Comparison of ENCODE assay signal across 1 cellular context in the genomic region with DNA sequence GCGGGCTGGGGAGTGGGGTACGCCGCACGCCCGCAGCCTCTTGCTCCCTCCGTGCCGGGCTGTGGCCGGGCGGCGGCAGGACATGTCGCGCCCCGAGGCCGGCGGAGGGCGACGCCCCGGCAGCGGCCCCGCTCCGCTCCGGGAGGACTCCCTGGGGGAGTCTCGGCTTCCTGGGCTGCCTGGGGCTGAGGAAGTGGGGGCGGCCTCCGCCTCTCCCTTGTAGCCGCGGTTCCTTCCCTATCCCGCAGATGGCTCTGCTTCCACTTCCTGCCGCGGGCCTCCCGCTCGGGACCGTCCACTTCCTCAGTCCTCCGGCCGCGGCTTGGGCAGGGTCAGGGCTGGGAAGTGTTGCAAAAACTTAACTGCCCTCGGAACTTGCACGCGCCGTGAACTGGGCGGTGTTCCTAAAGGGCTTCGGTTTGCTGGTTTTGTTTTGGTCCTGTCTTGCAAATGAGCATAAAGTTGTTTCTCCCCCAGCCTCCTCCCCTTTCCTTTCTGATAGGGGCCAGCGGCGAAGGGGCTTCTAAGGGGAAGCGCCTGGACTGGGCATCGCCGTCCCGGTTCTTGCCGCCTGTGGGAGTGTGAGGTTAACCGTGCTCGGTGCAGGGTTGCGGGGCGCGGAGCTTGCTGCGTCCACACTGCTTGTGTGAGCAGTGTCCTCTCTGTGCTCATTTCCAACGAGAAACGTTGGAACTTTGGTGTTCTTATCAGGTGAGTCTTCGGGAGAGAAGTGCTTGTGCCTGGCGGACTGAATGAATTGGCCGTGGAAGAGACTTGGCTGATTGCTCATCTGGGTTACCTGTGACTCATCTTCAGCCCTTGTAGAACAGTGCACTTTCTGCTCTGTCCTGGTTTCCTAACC.
TF ChIP-seq lines count a peak whose summit lies in the region.

No MANE protein-coding gene starts in this region.

TF ChIP-seq in K562, 482 proteins besides CTCF, POLR2A, EP300 and RAD21 (continued from another document):
- TF ChIP-seq, protein P1, sequence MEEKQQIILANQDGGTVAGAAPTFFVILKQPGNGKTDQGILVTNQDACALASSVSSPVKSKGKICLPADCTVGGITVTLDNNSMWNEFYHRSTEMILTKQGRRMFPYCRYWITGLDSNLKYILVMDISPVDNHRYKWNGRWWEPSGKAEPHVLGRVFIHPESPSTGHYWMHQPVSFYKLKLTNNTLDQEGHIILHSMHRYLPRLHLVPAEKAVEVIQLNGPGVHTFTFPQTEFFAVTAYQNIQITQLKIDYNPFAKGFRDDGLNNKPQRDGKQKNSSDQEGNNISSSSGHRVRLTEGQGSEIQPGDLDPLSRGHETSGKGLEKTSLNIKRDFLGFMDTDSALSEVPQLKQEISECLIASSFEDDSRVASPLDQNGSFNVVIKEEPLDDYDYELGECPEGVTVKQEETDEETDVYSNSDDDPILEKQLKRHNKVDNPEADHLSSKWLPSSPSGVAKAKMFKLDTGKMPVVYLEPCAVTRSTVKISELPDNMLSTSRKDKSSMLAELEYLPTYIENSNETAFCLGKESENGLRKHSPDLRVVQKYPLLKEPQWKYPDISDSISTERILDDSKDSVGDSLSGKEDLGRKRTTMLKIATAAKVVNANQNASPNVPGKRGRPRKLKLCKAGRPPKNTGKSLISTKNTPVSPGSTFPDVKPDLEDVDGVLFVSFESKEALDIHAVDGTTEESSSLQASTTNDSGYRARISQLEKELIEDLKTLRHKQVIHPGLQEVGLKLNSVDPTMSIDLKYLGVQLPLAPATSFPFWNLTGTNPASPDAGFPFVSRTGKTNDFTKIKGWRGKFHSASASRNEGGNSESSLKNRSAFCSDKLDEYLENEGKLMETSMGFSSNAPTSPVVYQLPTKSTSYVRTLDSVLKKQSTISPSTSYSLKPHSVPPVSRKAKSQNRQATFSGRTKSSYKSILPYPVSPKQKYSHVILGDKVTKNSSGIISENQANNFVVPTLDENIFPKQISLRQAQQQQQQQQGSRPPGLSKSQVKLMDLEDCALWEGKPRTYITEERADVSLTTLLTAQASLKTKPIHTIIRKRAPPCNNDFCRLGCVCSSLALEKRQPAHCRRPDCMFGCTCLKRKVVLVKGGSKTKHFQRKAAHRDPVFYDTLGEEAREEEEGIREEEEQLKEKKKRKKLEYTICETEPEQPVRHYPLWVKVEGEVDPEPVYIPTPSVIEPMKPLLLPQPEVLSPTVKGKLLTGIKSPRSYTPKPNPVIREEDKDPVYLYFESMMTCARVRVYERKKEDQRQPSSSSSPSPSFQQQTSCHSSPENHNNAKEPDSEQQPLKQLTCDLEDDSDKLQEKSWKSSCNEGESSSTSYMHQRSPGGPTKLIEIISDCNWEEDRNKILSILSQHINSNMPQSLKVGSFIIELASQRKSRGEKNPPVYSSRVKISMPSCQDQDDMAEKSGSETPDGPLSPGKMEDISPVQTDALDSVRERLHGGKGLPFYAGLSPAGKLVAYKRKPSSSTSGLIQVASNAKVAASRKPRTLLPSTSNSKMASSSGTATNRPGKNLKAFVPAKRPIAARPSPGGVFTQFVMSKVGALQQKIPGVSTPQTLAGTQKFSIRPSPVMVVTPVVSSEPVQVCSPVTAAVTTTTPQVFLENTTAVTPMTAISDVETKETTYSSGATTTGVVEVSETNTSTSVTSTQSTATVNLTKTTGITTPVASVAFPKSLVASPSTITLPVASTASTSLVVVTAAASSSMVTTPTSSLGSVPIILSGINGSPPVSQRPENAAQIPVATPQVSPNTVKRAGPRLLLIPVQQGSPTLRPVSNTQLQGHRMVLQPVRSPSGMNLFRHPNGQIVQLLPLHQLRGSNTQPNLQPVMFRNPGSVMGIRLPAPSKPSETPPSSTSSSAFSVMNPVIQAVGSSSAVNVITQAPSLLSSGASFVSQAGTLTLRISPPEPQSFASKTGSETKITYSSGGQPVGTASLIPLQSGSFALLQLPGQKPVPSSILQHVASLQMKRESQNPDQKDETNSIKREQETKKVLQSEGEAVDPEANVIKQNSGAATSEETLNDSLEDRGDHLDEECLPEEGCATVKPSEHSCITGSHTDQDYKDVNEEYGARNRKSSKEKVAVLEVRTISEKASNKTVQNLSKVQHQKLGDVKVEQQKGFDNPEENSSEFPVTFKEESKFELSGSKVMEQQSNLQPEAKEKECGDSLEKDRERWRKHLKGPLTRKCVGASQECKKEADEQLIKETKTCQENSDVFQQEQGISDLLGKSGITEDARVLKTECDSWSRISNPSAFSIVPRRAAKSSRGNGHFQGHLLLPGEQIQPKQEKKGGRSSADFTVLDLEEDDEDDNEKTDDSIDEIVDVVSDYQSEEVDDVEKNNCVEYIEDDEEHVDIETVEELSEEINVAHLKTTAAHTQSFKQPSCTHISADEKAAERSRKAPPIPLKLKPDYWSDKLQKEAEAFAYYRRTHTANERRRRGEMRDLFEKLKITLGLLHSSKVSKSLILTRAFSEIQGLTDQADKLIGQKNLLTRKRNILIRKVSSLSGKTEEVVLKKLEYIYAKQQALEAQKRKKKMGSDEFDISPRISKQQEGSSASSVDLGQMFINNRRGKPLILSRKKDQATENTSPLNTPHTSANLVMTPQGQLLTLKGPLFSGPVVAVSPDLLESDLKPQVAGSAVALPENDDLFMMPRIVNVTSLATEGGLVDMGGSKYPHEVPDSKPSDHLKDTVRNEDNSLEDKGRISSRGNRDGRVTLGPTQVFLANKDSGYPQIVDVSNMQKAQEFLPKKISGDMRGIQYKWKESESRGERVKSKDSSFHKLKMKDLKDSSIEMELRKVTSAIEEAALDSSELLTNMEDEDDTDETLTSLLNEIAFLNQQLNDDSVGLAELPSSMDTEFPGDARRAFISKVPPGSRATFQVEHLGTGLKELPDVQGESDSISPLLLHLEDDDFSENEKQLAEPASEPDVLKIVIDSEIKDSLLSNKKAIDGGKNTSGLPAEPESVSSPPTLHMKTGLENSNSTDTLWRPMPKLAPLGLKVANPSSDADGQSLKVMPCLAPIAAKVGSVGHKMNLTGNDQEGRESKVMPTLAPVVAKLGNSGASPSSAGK (IDR thresholded peaks at IDR 0.05): peak; percentile 50
- TF ChIP-seq KDM4B (IDR thresholded peaks at IDR 0.05; ENCODE audit: borderline replicate concordance in 2 of 2, low read depth in 1 of 2) (peak in 1 of 2 experiments; percentile 81; a peak in 1 of 4 replicates), PML (IDR thresholded peaks at IDR 0.05; ENCODE audit: low read length) (0 out of 2 replicates have a peak, but pooled peaks have one; percentile 44)
